Comparison of ENCODE assay signal across 1 cellular context in genomic region chr22:50705219-50705691, GRCh38.
TF ChIP-seq lines count a peak whose summit lies in the region.

No MANE protein-coding gene starts in this region.

TF ChIP-seq in GM12878, 131 proteins besides CTCF, POLR2A, EP300 and RAD21 (continued from another document):
- no peak for TF ChIP-seq BCLAF1 (IDR thresholded peaks at IDR 0.05)
- no peak for TF ChIP-seq CREB1 (IDR thresholded peaks at IDR 0.05; ENCODE audit: low read depth)
- TF ChIP-seq ZBED1 (IDR thresholded peaks at IDR 0.05; ENCODE audit: borderline replicate concordance) = no peak
- no peak for TF ChIP-seq MYC (IDR thresholded peaks at IDR 0.05; ENCODE audit: insufficient read depth, insufficient read length, insufficient replicate concordance, low read length, severe bottlenecking)
- no peak for TF ChIP-seq IRF4 (IDR thresholded peaks at IDR 0.05; ENCODE audit: low read depth, low read length)
- TF ChIP-seq BMI1 (IDR thresholded peaks at IDR 0.05; ENCODE audit: borderline replicate concordance) = peak; percentile 55; the same call in 1 of the 2 replicates
- no peak for TF ChIP-seq SMAD1 (IDR thresholded peaks at IDR 0.05; ENCODE audit: low read depth, partially characterized antibody)
- no peak for TF ChIP-seq ZBTB40 (IDR thresholded peaks at IDR 0.05; ENCODE audit: borderline replicate concordance)
- TF ChIP-seq CBX3 (IDR thresholded peaks at IDR 0.05; ENCODE audit: borderline replicate concordance, low read depth) = no peak
- TF ChIP-seq RUNX3 (IDR thresholded peaks at IDR 0.05; ENCODE audit: low read length) = no peak
- TF ChIP-seq POU2F2 (IDR thresholded peaks at IDR 0.05; ENCODE audit: borderline replicate concordance, low read depth, low read length) = no peak
- no peak for TF ChIP-seq YY1 (IDR thresholded peaks at IDR 0.05; ENCODE audit: low read depth, low read length)
- TF ChIP-seq SRF (IDR thresholded peaks at IDR 0.05; ENCODE audit: low read depth in 2 of 2, low read length in 2 of 2) = no peak
- TF ChIP-seq ZNF592 (IDR thresholded peaks at IDR 0.05) = no peak
- TF ChIP-seq SMAD5 (IDR thresholded peaks at IDR 0.05; ENCODE audit: low read depth) = no peak
- no peak for TF ChIP-seq ATF2 (IDR thresholded peaks at IDR 0.05; ENCODE audit: low read length)
- no peak for TF ChIP-seq RELB (IDR thresholded peaks at IDR 0.05; ENCODE audit: low read depth)
- no peak for TF ChIP-seq TCF12 (IDR thresholded peaks at IDR 0.05; ENCODE audit: low read depth, low read length)
- no peak for TF ChIP-seq SP1 (IDR thresholded peaks at IDR 0.05; ENCODE audit: low read depth, low read length)
- peak; percentile 54 for TF ChIP-seq NR2F1 (conservative IDR thresholded peaks at IDR 0.05)
- TF ChIP-seq KLF5 (IDR thresholded peaks at IDR 0.05; ENCODE audit: partially characterized antibody) = no peak
- peak; percentile 69 for TF ChIP-seq NR2C1 (IDR thresholded peaks at IDR 0.05)
- TF ChIP-seq RBBP5 (conservative IDR thresholded peaks at IDR 0.05) = no peak
- TF ChIP-seq E2F8 (IDR thresholded peaks at IDR 0.05; ENCODE audit: low read depth, partially characterized antibody) = no peak
